In the genomic region with DNA sequence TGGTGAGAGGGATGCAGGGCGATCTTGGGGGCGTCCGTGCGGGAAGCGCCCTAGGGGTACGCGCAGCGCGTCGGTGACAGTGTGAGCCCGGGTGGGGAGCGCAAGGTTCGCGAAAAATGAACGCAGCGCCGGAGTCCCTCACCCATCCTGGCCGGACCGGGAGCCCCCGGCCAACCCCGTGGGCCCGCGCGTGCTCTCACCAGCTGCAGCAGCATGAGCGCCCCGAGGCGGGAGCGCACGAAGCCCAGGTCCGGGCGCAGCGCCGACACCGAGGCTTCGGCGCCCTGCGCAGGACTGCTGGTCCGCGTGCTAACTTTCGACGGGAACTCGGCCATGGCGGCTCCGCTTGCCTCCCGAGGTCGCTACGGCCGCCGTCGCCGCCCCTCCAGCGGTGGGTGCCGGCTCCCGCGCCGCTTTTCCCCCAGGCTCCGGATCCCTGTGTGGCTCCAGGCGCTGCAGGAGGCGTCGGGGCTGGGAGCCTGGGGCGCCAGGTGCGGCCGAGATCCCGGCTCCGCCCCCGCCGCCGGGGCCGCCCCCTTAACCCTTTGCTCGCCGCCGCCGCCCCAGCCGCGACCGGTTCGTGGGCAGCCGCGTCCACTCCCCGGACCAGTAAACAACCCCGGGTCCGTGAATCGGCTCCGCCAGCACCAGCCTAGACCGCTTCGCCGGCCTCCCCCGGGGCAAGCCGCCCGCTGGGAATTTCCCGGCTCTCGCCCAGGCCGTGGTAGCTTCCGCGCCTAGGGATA, we compare ENCODE assay signal across 1 cellular context.
TF ChIP-seq lines count a peak whose summit lies in the region.

A gene with protein sequence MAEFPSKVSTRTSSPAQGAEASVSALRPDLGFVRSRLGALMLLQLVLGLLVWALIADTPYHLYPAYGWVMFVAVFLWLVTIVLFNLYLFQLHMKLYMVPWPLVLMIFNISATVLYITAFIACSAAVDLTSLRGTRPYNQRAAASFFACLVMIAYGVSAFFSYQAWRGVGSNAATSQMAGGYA (minus strand): TSS at position 467 of the 746 bp plus-strand sequence. CDS start 132 bp downstream, at position 335.

TF ChIP-seq in WTC11, 78 proteins besides CTCF, POLR2A, EP300 and RAD21 (continued from another document and continues in another):
- TF ChIP-seq PRRX2 (CRISPR knock-in tag; IDR thresholded peaks at IDR 0.05) (no peak), SP1 (CRISPR knock-in tag; conservative IDR thresholded peaks at IDR 0.05) (peak; percentile 87), NR1H2 (CRISPR knock-in tag; IDR thresholded peaks at IDR 0.05) (0 out of 2 replicates have a peak, but pooled peaks have one; percentile 54), CBFB (CRISPR knock-in tag; IDR thresholded peaks at IDR 0.05; ENCODE audit: low read depth) (peak; percentile 69; the same call in 1 of the 2 replicates), ELF4 (CRISPR knock-in tag; IDR thresholded peaks at IDR 0.05; ENCODE audit: low read depth) (peak; percentile 92), ZNF416 (CRISPR knock-in tag; IDR thresholded peaks at IDR 0.05) (no peak), GRHL2 (CRISPR knock-in tag; IDR thresholded peaks at IDR 0.05; ENCODE audit: insufficient replicate concordance, severe bottlenecking) (no peak), JAZF1 (CRISPR knock-in tag; IDR thresholded peaks at IDR 0.05) (no peak), ETV6 (CRISPR knock-in tag; IDR thresholded peaks at IDR 0.05) (peak; percentile 94), ZNF317 (CRISPR knock-in tag; IDR thresholded peaks at IDR 0.05; ENCODE audit: borderline replicate concordance, low read depth) (0 out of 2 replicates have a peak, but pooled peaks have one; percentile 46), ZNF121 (CRISPR knock-in tag; IDR thresholded peaks at IDR 0.05) (no peak)
- TF ChIP-seq, protein P1, sequence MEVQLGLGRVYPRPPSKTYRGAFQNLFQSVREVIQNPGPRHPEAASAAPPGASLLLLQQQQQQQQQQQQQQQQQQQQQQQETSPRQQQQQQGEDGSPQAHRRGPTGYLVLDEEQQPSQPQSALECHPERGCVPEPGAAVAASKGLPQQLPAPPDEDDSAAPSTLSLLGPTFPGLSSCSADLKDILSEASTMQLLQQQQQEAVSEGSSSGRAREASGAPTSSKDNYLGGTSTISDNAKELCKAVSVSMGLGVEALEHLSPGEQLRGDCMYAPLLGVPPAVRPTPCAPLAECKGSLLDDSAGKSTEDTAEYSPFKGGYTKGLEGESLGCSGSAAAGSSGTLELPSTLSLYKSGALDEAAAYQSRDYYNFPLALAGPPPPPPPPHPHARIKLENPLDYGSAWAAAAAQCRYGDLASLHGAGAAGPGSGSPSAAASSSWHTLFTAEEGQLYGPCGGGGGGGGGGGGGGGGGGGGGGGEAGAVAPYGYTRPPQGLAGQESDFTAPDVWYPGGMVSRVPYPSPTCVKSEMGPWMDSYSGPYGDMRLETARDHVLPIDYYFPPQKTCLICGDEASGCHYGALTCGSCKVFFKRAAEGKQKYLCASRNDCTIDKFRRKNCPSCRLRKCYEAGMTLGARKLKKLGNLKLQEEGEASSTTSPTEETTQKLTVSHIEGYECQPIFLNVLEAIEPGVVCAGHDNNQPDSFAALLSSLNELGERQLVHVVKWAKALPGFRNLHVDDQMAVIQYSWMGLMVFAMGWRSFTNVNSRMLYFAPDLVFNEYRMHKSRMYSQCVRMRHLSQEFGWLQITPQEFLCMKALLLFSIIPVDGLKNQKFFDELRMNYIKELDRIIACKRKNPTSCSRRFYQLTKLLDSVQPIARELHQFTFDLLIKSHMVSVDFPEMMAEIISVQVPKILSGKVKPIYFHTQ (CRISPR knock-in tag; IDR thresholded peaks at IDR 0.05), result no peak
- TF ChIP-seq, protein P2, sequence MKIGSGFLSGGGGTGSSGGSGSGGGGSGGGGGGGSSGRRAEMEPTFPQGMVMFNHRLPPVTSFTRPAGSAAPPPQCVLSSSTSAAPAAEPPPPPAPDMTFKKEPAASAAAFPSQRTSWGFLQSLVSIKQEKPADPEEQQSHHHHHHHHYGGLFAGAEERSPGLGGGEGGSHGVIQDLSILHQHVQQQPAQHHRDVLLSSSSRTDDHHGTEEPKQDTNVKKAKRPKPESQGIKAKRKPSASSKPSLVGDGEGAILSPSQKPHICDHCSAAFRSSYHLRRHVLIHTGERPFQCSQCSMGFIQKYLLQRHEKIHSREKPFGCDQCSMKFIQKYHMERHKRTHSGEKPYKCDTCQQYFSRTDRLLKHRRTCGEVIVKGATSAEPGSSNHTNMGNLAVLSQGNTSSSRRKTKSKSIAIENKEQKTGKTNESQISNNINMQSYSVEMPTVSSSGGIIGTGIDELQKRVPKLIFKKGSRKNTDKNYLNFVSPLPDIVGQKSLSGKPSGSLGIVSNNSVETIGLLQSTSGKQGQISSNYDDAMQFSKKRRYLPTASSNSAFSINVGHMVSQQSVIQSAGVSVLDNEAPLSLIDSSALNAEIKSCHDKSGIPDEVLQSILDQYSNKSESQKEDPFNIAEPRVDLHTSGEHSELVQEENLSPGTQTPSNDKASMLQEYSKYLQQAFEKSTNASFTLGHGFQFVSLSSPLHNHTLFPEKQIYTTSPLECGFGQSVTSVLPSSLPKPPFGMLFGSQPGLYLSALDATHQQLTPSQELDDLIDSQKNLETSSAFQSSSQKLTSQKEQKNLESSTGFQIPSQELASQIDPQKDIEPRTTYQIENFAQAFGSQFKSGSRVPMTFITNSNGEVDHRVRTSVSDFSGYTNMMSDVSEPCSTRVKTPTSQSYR (CRISPR knock-in tag; IDR thresholded peaks at IDR 0.05), result peak; percentile 93
- TF ChIP-seq, protein P3, sequence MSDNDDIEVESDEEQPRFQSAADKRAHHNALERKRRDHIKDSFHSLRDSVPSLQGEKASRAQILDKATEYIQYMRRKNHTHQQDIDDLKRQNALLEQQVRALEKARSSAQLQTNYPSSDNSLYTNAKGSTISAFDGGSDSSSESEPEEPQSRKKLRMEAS (CRISPR knock-in tag; IDR thresholded peaks at IDR 0.05), result peak; percentile 99
- TF ChIP-seq, protein P4, sequence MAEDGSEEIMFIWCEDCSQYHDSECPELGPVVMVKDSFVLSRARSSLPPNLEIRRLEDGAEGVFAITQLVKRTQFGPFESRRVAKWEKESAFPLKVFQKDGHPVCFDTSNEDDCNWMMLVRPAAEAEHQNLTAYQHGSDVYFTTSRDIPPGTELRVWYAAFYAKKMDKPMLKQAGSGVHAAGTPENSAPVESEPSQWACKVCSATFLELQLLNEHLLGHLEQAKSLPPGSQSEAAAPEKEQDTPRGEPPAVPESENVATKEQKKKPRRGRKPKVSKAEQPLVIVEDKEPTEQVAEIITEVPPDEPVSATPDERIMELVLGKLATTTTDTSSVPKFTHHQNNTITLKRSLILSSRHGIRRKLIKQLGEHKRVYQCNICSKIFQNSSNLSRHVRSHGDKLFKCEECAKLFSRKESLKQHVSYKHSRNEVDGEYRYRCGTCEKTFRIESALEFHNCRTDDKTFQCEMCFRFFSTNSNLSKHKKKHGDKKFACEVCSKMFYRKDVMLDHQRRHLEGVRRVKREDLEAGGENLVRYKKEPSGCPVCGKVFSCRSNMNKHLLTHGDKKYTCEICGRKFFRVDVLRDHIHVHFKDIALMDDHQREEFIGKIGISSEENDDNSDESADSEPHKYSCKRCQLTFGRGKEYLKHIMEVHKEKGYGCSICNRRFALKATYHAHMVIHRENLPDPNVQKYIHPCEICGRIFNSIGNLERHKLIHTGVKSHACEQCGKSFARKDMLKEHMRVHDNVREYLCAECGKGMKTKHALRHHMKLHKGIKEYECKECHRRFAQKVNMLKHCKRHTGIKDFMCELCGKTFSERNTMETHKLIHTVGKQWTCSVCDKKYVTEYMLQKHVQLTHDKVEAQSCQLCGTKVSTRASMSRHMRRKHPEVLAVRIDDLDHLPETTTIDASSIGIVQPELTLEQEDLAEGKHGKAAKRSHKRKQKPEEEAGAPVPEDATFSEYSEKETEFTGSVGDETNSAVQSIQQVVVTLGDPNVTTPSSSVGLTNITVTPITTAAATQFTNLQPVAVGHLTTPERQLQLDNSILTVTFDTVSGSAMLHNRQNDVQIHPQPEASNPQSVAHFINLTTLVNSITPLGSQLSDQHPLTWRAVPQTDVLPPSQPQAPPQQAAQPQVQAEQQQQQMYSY (CRISPR knock-in tag; IDR thresholded peaks at IDR 0.05), result peak; percentile 81
- TF ChIP-seq, protein P5, sequence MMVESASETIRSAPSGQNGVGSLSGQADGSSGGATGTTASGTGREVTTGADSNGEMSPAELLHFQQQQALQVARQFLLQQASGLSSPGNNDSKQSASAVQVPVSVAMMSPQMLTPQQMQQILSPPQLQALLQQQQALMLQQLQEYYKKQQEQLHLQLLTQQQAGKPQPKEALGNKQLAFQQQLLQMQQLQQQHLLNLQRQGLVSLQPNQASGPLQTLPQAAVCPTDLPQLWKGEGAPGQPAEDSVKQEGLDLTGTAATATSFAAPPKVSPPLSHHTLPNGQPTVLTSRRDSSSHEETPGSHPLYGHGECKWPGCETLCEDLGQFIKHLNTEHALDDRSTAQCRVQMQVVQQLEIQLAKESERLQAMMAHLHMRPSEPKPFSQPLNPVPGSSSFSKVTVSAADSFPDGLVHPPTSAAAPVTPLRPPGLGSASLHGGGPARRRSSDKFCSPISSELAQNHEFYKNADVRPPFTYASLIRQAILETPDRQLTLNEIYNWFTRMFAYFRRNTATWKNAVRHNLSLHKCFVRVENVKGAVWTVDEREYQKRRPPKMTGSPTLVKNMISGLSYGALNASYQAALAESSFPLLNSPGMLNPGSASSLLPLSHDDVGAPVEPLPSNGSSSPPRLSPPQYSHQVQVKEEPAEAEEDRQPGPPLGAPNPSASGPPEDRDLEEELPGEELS (CRISPR knock-in tag; IDR thresholded peaks at IDR 0.05), result peak; percentile 96; the same call in 1 of the 2 replicates
- TF ChIP-seq, protein P6, sequence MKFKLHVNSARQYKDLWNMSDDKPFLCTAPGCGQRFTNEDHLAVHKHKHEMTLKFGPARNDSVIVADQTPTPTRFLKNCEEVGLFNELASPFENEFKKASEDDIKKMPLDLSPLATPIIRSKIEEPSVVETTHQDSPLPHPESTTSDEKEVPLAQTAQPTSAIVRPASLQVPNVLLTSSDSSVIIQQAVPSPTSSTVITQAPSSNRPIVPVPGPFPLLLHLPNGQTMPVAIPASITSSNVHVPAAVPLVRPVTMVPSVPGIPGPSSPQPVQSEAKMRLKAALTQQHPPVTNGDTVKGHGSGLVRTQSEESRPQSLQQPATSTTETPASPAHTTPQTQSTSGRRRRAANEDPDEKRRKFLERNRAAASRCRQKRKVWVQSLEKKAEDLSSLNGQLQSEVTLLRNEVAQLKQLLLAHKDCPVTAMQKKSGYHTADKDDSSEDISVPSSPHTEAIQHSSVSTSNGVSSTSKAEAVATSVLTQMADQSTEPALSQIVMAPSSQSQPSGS (CRISPR knock-in tag; IDR thresholded peaks at IDR 0.05; ENCODE audit: borderline replicate concordance, low read depth), result peak; percentile 79; the same call in 1 of the 2 replicates
- TF ChIP-seq, protein P7, sequence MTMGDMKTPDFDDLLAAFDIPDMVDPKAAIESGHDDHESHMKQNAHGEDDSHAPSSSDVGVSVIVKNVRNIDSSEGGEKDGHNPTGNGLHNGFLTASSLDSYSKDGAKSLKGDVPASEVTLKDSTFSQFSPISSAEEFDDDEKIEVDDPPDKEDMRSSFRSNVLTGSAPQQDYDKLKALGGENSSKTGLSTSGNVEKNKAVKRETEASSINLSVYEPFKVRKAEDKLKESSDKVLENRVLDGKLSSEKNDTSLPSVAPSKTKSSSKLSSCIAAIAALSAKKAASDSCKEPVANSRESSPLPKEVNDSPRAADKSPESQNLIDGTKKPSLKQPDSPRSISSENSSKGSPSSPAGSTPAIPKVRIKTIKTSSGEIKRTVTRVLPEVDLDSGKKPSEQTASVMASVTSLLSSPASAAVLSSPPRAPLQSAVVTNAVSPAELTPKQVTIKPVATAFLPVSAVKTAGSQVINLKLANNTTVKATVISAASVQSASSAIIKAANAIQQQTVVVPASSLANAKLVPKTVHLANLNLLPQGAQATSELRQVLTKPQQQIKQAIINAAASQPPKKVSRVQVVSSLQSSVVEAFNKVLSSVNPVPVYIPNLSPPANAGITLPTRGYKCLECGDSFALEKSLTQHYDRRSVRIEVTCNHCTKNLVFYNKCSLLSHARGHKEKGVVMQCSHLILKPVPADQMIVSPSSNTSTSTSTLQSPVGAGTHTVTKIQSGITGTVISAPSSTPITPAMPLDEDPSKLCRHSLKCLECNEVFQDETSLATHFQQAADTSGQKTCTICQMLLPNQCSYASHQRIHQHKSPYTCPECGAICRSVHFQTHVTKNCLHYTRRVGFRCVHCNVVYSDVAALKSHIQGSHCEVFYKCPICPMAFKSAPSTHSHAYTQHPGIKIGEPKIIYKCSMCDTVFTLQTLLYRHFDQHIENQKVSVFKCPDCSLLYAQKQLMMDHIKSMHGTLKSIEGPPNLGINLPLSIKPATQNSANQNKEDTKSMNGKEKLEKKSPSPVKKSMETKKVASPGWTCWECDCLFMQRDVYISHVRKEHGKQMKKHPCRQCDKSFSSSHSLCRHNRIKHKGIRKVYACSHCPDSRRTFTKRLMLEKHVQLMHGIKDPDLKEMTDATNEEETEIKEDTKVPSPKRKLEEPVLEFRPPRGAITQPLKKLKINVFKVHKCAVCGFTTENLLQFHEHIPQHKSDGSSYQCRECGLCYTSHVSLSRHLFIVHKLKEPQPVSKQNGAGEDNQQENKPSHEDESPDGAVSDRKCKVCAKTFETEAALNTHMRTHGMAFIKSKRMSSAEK (CRISPR knock-in tag; IDR thresholded peaks at IDR 0.05; ENCODE audit: borderline replicate concordance), result no peak
- TF ChIP-seq, protein P8, sequence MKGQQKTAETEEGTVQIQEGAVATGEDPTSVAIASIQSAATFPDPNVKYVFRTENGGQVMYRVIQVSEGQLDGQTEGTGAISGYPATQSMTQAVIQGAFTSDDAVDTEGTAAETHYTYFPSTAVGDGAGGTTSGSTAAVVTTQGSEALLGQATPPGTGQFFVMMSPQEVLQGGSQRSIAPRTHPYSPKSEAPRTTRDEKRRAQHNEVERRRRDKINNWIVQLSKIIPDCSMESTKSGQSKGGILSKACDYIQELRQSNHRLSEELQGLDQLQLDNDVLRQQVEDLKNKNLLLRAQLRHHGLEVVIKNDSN (CRISPR knock-in tag; IDR thresholded peaks at IDR 0.05), result peak; percentile 82
- TF ChIP-seq, protein P9, sequence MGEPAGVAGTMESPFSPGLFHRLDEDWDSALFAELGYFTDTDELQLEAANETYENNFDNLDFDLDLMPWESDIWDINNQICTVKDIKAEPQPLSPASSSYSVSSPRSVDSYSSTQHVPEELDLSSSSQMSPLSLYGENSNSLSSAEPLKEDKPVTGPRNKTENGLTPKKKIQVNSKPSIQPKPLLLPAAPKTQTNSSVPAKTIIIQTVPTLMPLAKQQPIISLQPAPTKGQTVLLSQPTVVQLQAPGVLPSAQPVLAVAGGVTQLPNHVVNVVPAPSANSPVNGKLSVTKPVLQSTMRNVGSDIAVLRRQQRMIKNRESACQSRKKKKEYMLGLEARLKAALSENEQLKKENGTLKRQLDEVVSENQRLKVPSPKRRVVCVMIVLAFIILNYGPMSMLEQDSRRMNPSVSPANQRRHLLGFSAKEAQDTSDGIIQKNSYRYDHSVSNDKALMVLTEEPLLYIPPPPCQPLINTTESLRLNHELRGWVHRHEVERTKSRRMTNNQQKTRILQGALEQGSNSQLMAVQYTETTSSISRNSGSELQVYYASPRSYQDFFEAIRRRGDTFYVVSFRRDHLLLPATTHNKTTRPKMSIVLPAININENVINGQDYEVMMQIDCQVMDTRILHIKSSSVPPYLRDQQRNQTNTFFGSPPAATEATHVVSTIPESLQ (CRISPR knock-in tag; IDR thresholded peaks at IDR 0.05), result no peak
